ENCODE assay signal across 9 cellular contexts in the genomic region with DNA sequence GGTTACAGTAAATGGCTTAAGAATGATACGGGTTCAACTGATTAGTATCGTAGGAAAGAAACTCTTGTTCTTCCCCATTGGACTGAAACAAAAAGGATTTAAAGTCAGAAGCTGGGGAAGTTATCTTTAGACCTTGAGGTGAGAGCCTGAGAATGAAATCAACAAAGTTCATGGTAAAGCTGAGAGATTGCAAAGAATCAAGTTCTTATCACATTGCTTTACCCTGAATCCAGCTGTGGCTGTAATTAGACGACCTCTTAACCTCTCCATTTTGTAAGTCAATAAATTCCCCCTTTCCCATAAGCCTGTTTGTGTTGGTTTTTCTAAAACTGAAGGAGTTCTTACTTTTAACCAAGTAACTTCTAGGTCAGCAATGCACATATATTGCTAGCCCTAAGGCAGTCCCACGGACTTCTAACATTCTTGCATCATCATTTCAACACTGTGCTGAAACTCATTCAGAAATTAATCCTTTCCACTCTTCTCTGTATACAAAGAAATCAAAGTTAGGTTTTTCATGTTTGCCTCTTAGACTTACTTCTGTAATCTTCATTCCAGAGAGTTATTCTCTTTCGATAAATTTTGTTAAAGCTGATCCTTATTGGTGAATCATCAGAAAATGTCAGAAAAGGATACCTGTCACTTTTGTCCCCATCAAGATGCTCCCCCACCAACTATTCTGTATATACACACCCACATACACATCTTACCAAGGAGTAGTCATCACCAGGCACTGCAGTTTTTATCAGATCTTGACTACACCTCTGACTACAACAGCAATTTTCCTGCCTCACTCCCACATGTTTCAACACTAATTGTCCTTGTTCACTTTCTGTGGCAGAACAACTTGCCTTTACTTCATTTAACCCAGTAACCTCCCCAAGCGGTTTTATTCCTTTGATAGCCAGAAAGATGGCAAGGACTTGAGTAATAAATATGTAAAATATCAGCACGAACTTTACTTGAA.
"Had no signal": no experiment of that assay in that cellular context is flagged by ENCODE, and none has a peak within 500 bp of the region (broad histone marks: within the 10 kb centered on the region; RNA-seq: fewer than 3 reads in every experiment).

No MANE protein-coding gene starts in this region.

- H3K27ac Mint-ChIP-seq: stimulated activated memory B cell treated with anti-CD40 and anti-IgM and Interleukin-4, amounts not matched to agents 10 μg/mL and 1 μg/mL and 100 μg/mL, for 72 hours; WTC11 had no signal

- H3K9me3 Mint-ChIP-seq: stimulated activated memory B cell treated with anti-CD40 and anti-IgM and Interleukin-4, amounts not matched to agents 10 μg/mL and 1 μg/mL and 100 μg/mL, for 72 hours had no signal

- H3K36me3 Mint-ChIP-seq: stimulated activated memory B cell treated with anti-CD40 and anti-IgM and Interleukin-4, amounts not matched to agents 10 μg/mL and 1 μg/mL and 100 μg/mL, for 72 hours; WTC11 had no signal

- H3K27ac ChIP-seq: pancreas, transverse colon had no signal

- H3K4me1 ChIP-seq: pancreas, transverse colon had no signal

- H3K4me3 Mint-ChIP-seq: stimulated activated memory B cell treated with anti-CD40 and anti-IgM and Interleukin-4, amounts not matched to agents 10 μg/mL and 1 μg/mL and 100 μg/mL, for 72 hours; WTC11 had no signal

- H3K36me3 ChIP-seq: pancreas, transverse colon had no signal

- H3K9me3 ChIP-seq: pancreas, transverse colon had no signal

- H3K4me3 ChIP-seq: pancreas, transverse colon had no signal

- DNase-seq: activated effector memory CD4-positive, alpha-beta T cell treated with anti-CD3 and anti-CD28 coated beads, Interleukin-2, amount 50 U/mL, for 16 hours; activated T-cell treated with anti-CD3 and anti-CD28 coated beads for 4 hours; islet precursor cell; pancreas; stimulated activated CD4-positive, alpha-beta T cell treated with anti-CD3 and anti-CD28 coated beads, Interleukin-2, amount 100 ng/mL, for 24 hours; transverse colon had no signal

- H3K27me3 Mint-ChIP-seq: stimulated activated memory B cell treated with anti-CD40 and anti-IgM and Interleukin-4, amounts not matched to agents 10 μg/mL and 1 μg/mL and 100 μg/mL, for 72 hours had no signal

- H3K27me3 ChIP-seq: transverse colon had no signal

- FAIRE-seq: endometrium, pancreas had no signal

- H3K4me1 Mint-ChIP-seq: stimulated activated memory B cell treated with anti-CD40 and anti-IgM and Interleukin-4, amounts not matched to agents 10 μg/mL and 1 μg/mL and 100 μg/mL, for 72 hours; WTC11 had no signal
